Comparison of ENCODE assay signal across 27 cellular contexts in the genomic region with DNA sequence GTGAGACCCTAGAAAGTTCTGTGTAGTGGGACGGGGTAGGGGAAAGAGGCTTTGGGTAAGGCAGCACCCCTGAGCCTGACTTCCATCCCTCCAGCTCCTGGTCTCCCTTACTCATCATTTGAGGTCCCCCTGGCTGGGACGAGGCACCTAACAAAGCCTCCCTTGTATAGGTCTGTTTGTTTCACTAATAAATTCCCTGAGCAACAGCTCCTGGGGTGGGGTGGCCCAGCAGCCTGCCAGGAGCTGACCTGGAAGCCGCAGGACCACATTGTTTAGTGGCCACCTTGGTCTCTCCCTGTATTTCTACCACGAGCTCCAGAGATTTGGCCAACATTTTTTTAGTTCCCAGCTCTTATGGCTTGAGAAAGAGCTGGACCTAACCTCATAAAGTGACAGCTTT. TPM values are rescaled to one million over a fixed set of nuclear protein-coding genes. Genes with fewer than 3 reads are reported as not detected.
DNase-seq lines count a peak whose midpoint lies in the region; ATAC-seq, FAIRE-seq and TF ChIP-seq lines count a peak whose summit lies in the region.
"Had no signal": no experiment of that assay in that cellular context is flagged by ENCODE, and none has a peak within 500 bp of the region (broad histone marks: within the 10 kb centered on the region; RNA-seq: fewer than 3 reads in every experiment).

No MANE protein-coding gene starts in this region.

- H3K4me3 Mint-ChIP-seq in osteocyte (ENCODE audit: unreplicated experiment) = no peak overlapping the region
- H3K4me3 Mint-ChIP-seq: brain, CD14-positive monocyte, WTC11 had no signal

- no peak for ATAC-seq in HepG2
- ATAC-seq in HG03439 (IDR thresholded peaks at IDR 0.05; ENCODE audit: unreplicated experiment) = no peak
- ATAC-seq in foreskin keratinocyte = no peak
- ATAC-seq: WTC11 had no signal

- H3K4me3 ChIP-seq in HepG2 (replicated peaks in 1 of 3; ENCODE audit: insufficient read depth in 1 of 3, low read depth in 2 of 3, low read length in 3 of 3) = no peak overlapping the region
- H3K4me3 ChIP-seq in small intestine (ENCODE audit: low read depth in 1 of 2, low read length in 2 of 2) = no peak overlapping the region
- H3K4me3 ChIP-seq: smooth muscle cell had no signal

- H3K4me1 ChIP-seq in HepG2 (ENCODE audit: insufficient read depth, low read length) (peaks cover 83% of the 10 kb centered on the region), small intestine (ENCODE audit: control insufficient read depth in 2 of 2, insufficient read depth in 1 of 2, low read depth in 1 of 2, low read length in 1 of 2) (no peaks in the 10 kb centered on the region), foreskin keratinocyte (peaks cover 4% of the 10 kb centered on the region)

- CTCF ChIA-PET in HepG2 (lab: Yijun Ruan, JAX; ENCODE audit: low intra/inter-chr PET ratio, low total read pairs) = interaction anchor here (1.7 to 3.5 kb wide), 6 partner anchors 17 to 75 kb away, joined by 4 to 54 read pairs (median 10); a partner anchor contains a TSS

- no TSS peak for BruUV-seq in HepG2 (replicated peaks; lab: Mats Ljungman, UMichigan)

- no peak for FAIRE-seq in HepG2 (lab: Jason Lieb, UNC)
- no peak for FAIRE-seq in small intestine (lab: Jason Lieb, UNC)
- FAIRE-seq: colon had no signal

- no peak for TF ChIP-seq POLR2A in HepG2 (IDR thresholded peaks at IDR 0.05; ENCODE audit: insufficient read depth in 1 of 2, low read depth in 2 of 2, low read length in 2 of 2)

- H3K79me2 ChIP-seq in HepG2 (ENCODE audit: insufficient read depth, low read length) = no peaks in the 10 kb centered on the region

- in situ Hi-C loops in HepG2 (cut with HindIII; ENCODE audit: extremely low pct_ligation_motif_present, low pct_unique_long_range_greater_than_20kb) = no loop called here

- peak; percentile 36 for DNase-seq in HepG2 (ENCODE audit: low spot score)
- DNase-seq in small intestine = no peak
- no peak for DNase-seq in osteocyte (ENCODE audit: extremely low spot score, unreplicated experiment)
- DNase-seq in SHP77 (lab: John Stamatoyannopoulos, UW) = no peak
- DNase-seq in foreskin keratinocyte = no peak
- DNase-seq: ACHN; activated CD4-positive, alpha-beta T cell treated with anti-CD3 and anti-CD28 coated beads, Interleukin-2, amount 50 U/mL, for 48 hours; activated CD8-positive, alpha-beta memory T cell treated with anti-CD3 and anti-CD28 coated beads, Interleukin-2, amount 50 U/mL, for 48 hours; activated naive CD8-positive, alpha-beta T cell treated with anti-CD3 and anti-CD28 coated beads, Interleukin-2, amount 10 ng/mL, durations not matched to agents 7 days and 5 days; EL; left cardiac atrium; NCI-H510A; SK-N-SH; stimulated activated CD4-positive, alpha-beta T cell treated with anti-CD3 and anti-CD28 coated beads, Interleukin-2, amount 100 ng/mL, for 48 hours had no signal

- WGBS in HepG2 (ENCODE audit: low lambda C conversion rate) = 86% methylated on average over 4 of the region's 4 CpGs
- WGBS in small intestine, 3 donors = 22 to 71% (median 36%) methylated on average over 4 of the region's 4 CpGs

- H3K27me3 ChIP-seq in HepG2 (ENCODE audit: control insufficient read depth in 1 of 2, insufficient read depth in 2 of 2, low read length in 2 of 2) = no peaks in the 10 kb centered on the region
- H3K27me3 ChIP-seq in small intestine (ENCODE audit: control insufficient read depth in 2 of 2, insufficient read depth in 2 of 2, low read length in 2 of 2) = no peaks in the 10 kb centered on the region
- no peaks in the 10 kb centered on the region for H3K27me3 ChIP-seq in foreskin keratinocyte
- H3K27me3 ChIP-seq: tibial nerve had no signal

- H3K36me3 Mint-ChIP-seq in osteocyte (ENCODE audit: unreplicated experiment) = no peaks in the 10 kb centered on the region
- H3K36me3 Mint-ChIP-seq: brain, WTC11 had no signal

- no peaks in the 10 kb centered on the region for H3K27me3 Mint-ChIP-seq in osteocyte (ENCODE audit: unreplicated experiment)
- H3K27me3 Mint-ChIP-seq: activated naive CD8-positive, alpha-beta T cell treated with anti-CD3 and anti-CD28 coated beads, Interleukin-2, amount 10 ng/mL, durations not matched to agents 7 days and 5 days had no signal

- TF ChIP-seq CTCF in C4-2B (conservative IDR thresholded peaks at IDR 0.05) (no peak), VCaP (conservative IDR thresholded peaks at IDR 0.05) (no peak), HepG2 (CRISPR knock-in tag; IDR thresholded peaks at IDR 0.05) (no peak), osteocyte (IDR thresholded peaks at IDR 0.05) (no peak), foreskin keratinocyte (conservative IDR thresholded peaks at IDR 0.05) (no peak)

- H3K4me1 Mint-ChIP-seq in osteocyte (ENCODE audit: unreplicated experiment) = peaks cover 7% of the 10 kb centered on the region

- peaks cover 2 to 21% of the 10 kb centered on the region in 2 experiments for H3K36me3 ChIP-seq in HepG2 (replicated peaks in 1 of 2; ENCODE audit: control insufficient read depth in 1 of 2, insufficient read depth in 2 of 2, low read length in 2 of 2)
- peaks cover 6 to 13% of the 10 kb centered on the region in 2 donors for H3K36me3 ChIP-seq in small intestine (ENCODE audit: control insufficient read depth in 2 of 2, insufficient read depth in 2 of 2, low read length in 2 of 2)

- H3K9ac ChIP-seq in HepG2 (ENCODE audit: insufficient read depth, low read depth, low read length) = no peak overlapping the region
- H3K9ac ChIP-seq: SK-N-SH had no signal

- POLR2A ChIA-PET in HepG2 (lab: Yijun Ruan, JAX) = interaction anchor here (3.4 to 15.1 kb wide), 4 partner anchors 9 to 55 kb away, joined by 17 to 267 read pairs (median 38); a partner anchor contains a TSS

- no peak overlapping the region for H2AFZ ChIP-seq in HepG2 (ENCODE audit: low read length)

- H3K27ac ChIP-seq in C4-2B (peak overlapping the region; percentile 92), VCaP (peak overlapping the region; percentile 91), HepG2 (ENCODE audit: extremely low read length, insufficient read depth, low read length) (no peak overlapping the region), small intestine (ENCODE audit: low read depth in 1 of 2, low read length in 1 of 2) (peak overlapping the region; percentile 77 to 83), foreskin keratinocyte (no peak overlapping the region)

- TF ChIP-seq RAD21 in HepG2 (CRISPR knock-in tag; IDR thresholded peaks at IDR 0.05) = no peak

- no peaks in the 10 kb centered on the region for H3K9me3 ChIP-seq in HepG2 (ENCODE audit: low read length)
- no peaks in the 10 kb centered on the region for H3K9me3 ChIP-seq in small intestine (ENCODE audit: control insufficient read depth, low read depth)
- H3K9me3 ChIP-seq: SK-N-SH, tibial nerve had no signal

- H4K20me1 ChIP-seq in HepG2 (ENCODE audit: insufficient read depth, low read length) = no peaks in the 10 kb centered on the region

- H3K4me2 ChIP-seq in HepG2 (ENCODE audit: low read depth, low read length) = peak overlapping the region; percentile 76; the same call in 1 of the 2 replicates

- no peaks in the 10 kb centered on the region for H3K9me3 Mint-ChIP-seq in osteocyte (ENCODE audit: unreplicated experiment)
- H3K9me3 Mint-ChIP-seq: activated naive CD8-positive, alpha-beta T cell treated with anti-CD3 and anti-CD28 coated beads, Interleukin-2, amount 10 ng/mL, durations not matched to agents 7 days and 5 days; brain; WTC11 had no signal

- TF ChIP-seq EP300 in HepG2 (IDR thresholded peaks at IDR 0.05; ENCODE audit: low read depth in 2 of 2, low read length in 2 of 2) = no peak
- no peak for TF ChIP-seq EP300 in HepG2 (CRISPR knock-in tag; IDR thresholded peaks at IDR 0.05; ENCODE audit: borderline replicate concordance)

- no peak overlapping the region for H3K27ac Mint-ChIP-seq in osteocyte (ENCODE audit: unreplicated experiment)
- H3K27ac Mint-ChIP-seq: WTC11 had no signal

- intact Hi-C loops in HepG2 (cut with micrococcal nuclease; ENCODE audit: unreplicated experiment) = no loop called here

RNA-seq across cellular contexts. Expression of a gene that starts 7.2 kb away (rescaled TPM):
- total RNA-seq in HepG2 (2016; rRNA removed; fragmentation: Illumina TruSeq; extraction: Trizol) (2.0 and 2.4 TPM in 2 replicates), osteocyte (not detected in 2 replicates), foreskin keratinocyte (not detected in 2 replicates)
- 0.40 and 0.62 TPM in 2 replicates for total RNA-seq in HepG2 (2016; cell fraction: cytosol; rRNA removed; fragmentation: Illumina TruSeq; extraction: Trizol; ENCODE audit: low read depth)
- 1.9 and 2.5 TPM in 2 replicates for total RNA-seq in HepG2 (2016; cell fraction: insoluble cytoplasmic fraction; rRNA removed; fragmentation: Illumina TruSeq; extraction: Trizol)
- 0.93 and 1.0 TPM in 2 replicates for total RNA-seq in HepG2 (2016; cell fraction: membrane; rRNA removed; fragmentation: Illumina TruSeq; extraction: Trizol)
- total RNA-seq in HepG2 (2016; cell fraction: nucleus; rRNA removed; fragmentation: Illumina TruSeq; extraction: Trizol) = 0.65 and 0.88 TPM in 2 replicates
- polyA plus RNA-seq in HepG2 (2011; rRNA removed) (0.44 and 0.47 TPM in 2 replicates), small intestine (100 to 1,000 TPM; 182 to 388 (median 371) TPM), foreskin keratinocyte (not detected in 2 replicates)
- 0.64 and 0.77 TPM in 2 replicates for polyA plus RNA-seq in HepG2 (2011; cell fraction: cytosol; rRNA removed)
- 0.37 and 0.81 TPM in 2 replicates for polyA plus RNA-seq in HepG2 (2011; cell fraction: nucleus; rRNA removed)
- 0.49 and 0.95 TPM in 2 replicates for polyA plus RNA-seq in HepG2 (2012)
- polyA plus RNA-seq in HepG2 (2016; cell fraction: cytosol; fragmentation: Illumina TruSeq; extraction: Trizol; ENCODE audit: low read depth) = 0.11 and 0.28 TPM in 2 replicates
- polyA plus RNA-seq in HepG2 (2016; cell fraction: insoluble cytoplasmic fraction; fragmentation: Illumina TruSeq; extraction: Trizol; ENCODE audit: low read depth) = 2.2 TPM in 2 replicates
- polyA plus RNA-seq in HepG2 (2016; cell fraction: membrane; fragmentation: Illumina TruSeq; extraction: Trizol; ENCODE audit: low read depth) = 0.43 and 0.52 TPM in 2 replicates
- polyA plus RNA-seq in HepG2 (2016; cell fraction: nucleus; fragmentation: Illumina TruSeq; extraction: Trizol; ENCODE audit: insufficient read depth, low read depth) = 1.1 and 1.2 TPM in 2 replicates
- polyA minus RNA-seq in HepG2 (2011; rRNA and poly(A)+ RNA removed; ENCODE audit: low replicate concordance) = 1.4 TPM in 1 of 2 replicates, not detected in the other
- 0.40 and 0.44 TPM in 2 replicates for polyA minus RNA-seq in HepG2 (2011; cell fraction: cytosol; rRNA and poly(A)+ RNA removed)
- polyA minus RNA-seq in HepG2 (2011; cell fraction: nucleus; rRNA and poly(A)+ RNA removed) = 0.62 TPM in 1 of 2 replicates, not detected in the other
- total RNA-seq: activated naive CD8-positive, alpha-beta T cell treated with anti-CD3 and anti-CD28 coated beads, Interleukin-2, amount 10 ng/mL, durations not matched to agents 7 days and 5 days; H4; M059J; mononuclear cell; RPMI7951; smooth muscle cell; tibial nerve had no signal
- polyA plus RNA-seq: CD14-positive monocyte, SK-N-SH, smooth muscle cell had no signal

RNA-seq across cellular contexts. Expression of a gene that starts 9.1 kb away (rescaled TPM):
- total RNA-seq in HepG2 (2016; rRNA removed; fragmentation: Illumina TruSeq; extraction: Trizol) (63.3 and 110 TPM in 2 replicates), osteocyte (9.0 and 9.2 TPM in 2 replicates), foreskin keratinocyte (40.3 and 43.8 TPM in 2 replicates)
- total RNA-seq in HepG2 (2016; cell fraction: cytosol; rRNA removed; fragmentation: Illumina TruSeq; extraction: Trizol; ENCODE audit: low read depth) = 8.6 and 9.4 TPM in 2 replicates
- total RNA-seq in HepG2 (2016; cell fraction: insoluble cytoplasmic fraction; rRNA removed; fragmentation: Illumina TruSeq; extraction: Trizol) = 66.0 and 103 TPM in 2 replicates
- total RNA-seq in HepG2 (2016; cell fraction: membrane; rRNA removed; fragmentation: Illumina TruSeq; extraction: Trizol) = 30.0 and 31.1 TPM in 2 replicates
- total RNA-seq in HepG2 (2016; cell fraction: nucleus; rRNA removed; fragmentation: Illumina TruSeq; extraction: Trizol) = 31.0 and 31.3 TPM in 2 replicates
- polyA plus RNA-seq in HepG2 (2011; rRNA removed) (47.9 and 48.1 TPM in 2 replicates), small intestine (10 to 100 TPM; 10.8 to 20.8 (median 17.4) TPM), foreskin keratinocyte (22.3 and 23.6 TPM in 2 replicates)
- polyA plus RNA-seq in HepG2 (2011; cell fraction: cytosol; rRNA removed) = 42.3 and 49.3 TPM in 2 replicates
- 24.7 and 35.1 TPM in 2 replicates for polyA plus RNA-seq in HepG2 (2011; cell fraction: nucleus; rRNA removed)
- 19.7 and 25.0 TPM in 2 replicates for polyA plus RNA-seq in HepG2 (2012)
- 4.4 and 5.2 TPM in 2 replicates for polyA plus RNA-seq in HepG2 (2016; cell fraction: cytosol; fragmentation: Illumina TruSeq; extraction: Trizol; ENCODE audit: low read depth)
- polyA plus RNA-seq in HepG2 (2016; cell fraction: insoluble cytoplasmic fraction; fragmentation: Illumina TruSeq; extraction: Trizol; ENCODE audit: low read depth) = 60.3 and 63.0 TPM in 2 replicates
- 18.9 and 19.7 TPM in 2 replicates for polyA plus RNA-seq in HepG2 (2016; cell fraction: membrane; fragmentation: Illumina TruSeq; extraction: Trizol; ENCODE audit: low read depth)
- polyA plus RNA-seq in HepG2 (2016; cell fraction: nucleus; fragmentation: Illumina TruSeq; extraction: Trizol; ENCODE audit: insufficient read depth, low read depth) = 38.2 and 38.8 TPM in 2 replicates
- polyA minus RNA-seq in HepG2 (2011; rRNA and poly(A)+ RNA removed; ENCODE audit: low replicate concordance) = 64.3 and 90.4 TPM in 2 replicates
- polyA minus RNA-seq in HepG2 (2011; cell fraction: cytosol; rRNA and poly(A)+ RNA removed) = 33.1 and 41.3 TPM in 2 replicates
- polyA minus RNA-seq in HepG2 (2011; cell fraction: nucleus; rRNA and poly(A)+ RNA removed) = 24.2 and 35.4 TPM in 2 replicates

RNA-seq across cellular contexts. Expression of a gene that starts 20.5 kb away (rescaled TPM):
- total RNA-seq in HepG2 (2016; rRNA removed; fragmentation: Illumina TruSeq; extraction: Trizol) = 86.8 and 128 TPM in 2 replicates
- 13.1 and 20.6 TPM in 2 replicates for total RNA-seq in HepG2 (2016; cell fraction: cytosol; rRNA removed; fragmentation: Illumina TruSeq; extraction: Trizol; ENCODE audit: low read depth)
- total RNA-seq in HepG2 (2016; cell fraction: insoluble cytoplasmic fraction; rRNA removed; fragmentation: Illumina TruSeq; extraction: Trizol) = 90.9 and 132 TPM in 2 replicates
- total RNA-seq in HepG2 (2016; cell fraction: membrane; rRNA removed; fragmentation: Illumina TruSeq; extraction: Trizol) = 26.2 and 30.9 TPM in 2 replicates
- total RNA-seq in HepG2 (2016; cell fraction: nucleus; rRNA removed; fragmentation: Illumina TruSeq; extraction: Trizol) = 159 and 187 TPM in 2 replicates
- polyA plus RNA-seq in HepG2 (2011; rRNA removed) = 154 and 183 TPM in 2 replicates
- polyA plus RNA-seq in HepG2 (2011; cell fraction: cytosol; rRNA removed) = 59.3 and 67.0 TPM in 2 replicates
- polyA plus RNA-seq in HepG2 (2011; cell fraction: nucleus; rRNA removed) = 2,013 and 2,090 TPM in 2 replicates
- polyA plus RNA-seq in HepG2 (2012) = 136 and 152 TPM in 2 replicates
- 10.8 and 13.3 TPM in 2 replicates for polyA plus RNA-seq in HepG2 (2016; cell fraction: cytosol; fragmentation: Illumina TruSeq; extraction: Trizol; ENCODE audit: low read depth)
- 72.7 and 80.7 TPM in 2 replicates for polyA plus RNA-seq in HepG2 (2016; cell fraction: insoluble cytoplasmic fraction; fragmentation: Illumina TruSeq; extraction: Trizol; ENCODE audit: low read depth)
- 16.6 and 19.4 TPM in 2 replicates for polyA plus RNA-seq in HepG2 (2016; cell fraction: membrane; fragmentation: Illumina TruSeq; extraction: Trizol; ENCODE audit: low read depth)
- polyA plus RNA-seq in HepG2 (2016; cell fraction: nucleus; fragmentation: Illumina TruSeq; extraction: Trizol; ENCODE audit: insufficient read depth, low read depth) = 373 and 385 TPM in 2 replicates
- 116 and 143 TPM in 2 replicates for polyA minus RNA-seq in HepG2 (2011; rRNA and poly(A)+ RNA removed; ENCODE audit: low replicate concordance)
- polyA minus RNA-seq in HepG2 (2011; cell fraction: cytosol; rRNA and poly(A)+ RNA removed) = 25.7 and 29.3 TPM in 2 replicates
- polyA minus RNA-seq in HepG2 (2011; cell fraction: nucleus; rRNA and poly(A)+ RNA removed) = 252 and 268 TPM in 2 replicates
- polyA plus RNA-seq in small intestine = 100 to 1,000 TPM; 169 to 721 (median 554) TPM
- 136 and 148 TPM in 2 replicates for total RNA-seq in osteocyte
- 75.7 and 83.6 TPM in 2 replicates for total RNA-seq in foreskin keratinocyte
- polyA plus RNA-seq in foreskin keratinocyte = 77.6 and 80.9 TPM in 2 replicates

RNA-seq across cellular contexts. Expression of a gene that starts 54.4 kb away (rescaled TPM):
- total RNA-seq in HepG2 (2016; rRNA removed; fragmentation: Illumina TruSeq; extraction: Trizol) (1.4 and 1.5 TPM in 2 replicates), osteocyte (19.9 and 20.7 TPM in 2 replicates), foreskin keratinocyte (4.4 and 4.9 TPM in 2 replicates)
- total RNA-seq in HepG2 (2016; cell fraction: cytosol; rRNA removed; fragmentation: Illumina TruSeq; extraction: Trizol; ENCODE audit: low read depth) = 0.44 and 0.71 TPM in 2 replicates
- 1.1 and 1.3 TPM in 2 replicates for total RNA-seq in HepG2 (2016; cell fraction: insoluble cytoplasmic fraction; rRNA removed; fragmentation: Illumina TruSeq; extraction: Trizol)
- total RNA-seq in HepG2 (2016; cell fraction: membrane; rRNA removed; fragmentation: Illumina TruSeq; extraction: Trizol) = 2.2 and 2.7 TPM in 2 replicates
- 1.6 and 2.4 TPM in 2 replicates for total RNA-seq in HepG2 (2016; cell fraction: nucleus; rRNA removed; fragmentation: Illumina TruSeq; extraction: Trizol)
- polyA plus RNA-seq in HepG2 (2011; rRNA removed) (4.2 and 4.8 TPM in 2 replicates), small intestine (10 to 100 TPM in 2 of 3 donors, 1 to 10 TPM in 1; 8.7 to 13.6 (median 11.6) TPM), foreskin keratinocyte (5.7 and 6.3 TPM in 2 replicates)
- polyA plus RNA-seq in HepG2 (2011; cell fraction: cytosol; rRNA removed) = 1.9 and 2.3 TPM in 2 replicates
- polyA plus RNA-seq in HepG2 (2011; cell fraction: nucleus; rRNA removed) = 13.9 and 14.8 TPM in 2 replicates
- polyA plus RNA-seq in HepG2 (2012) = 10.5 and 11.9 TPM in 2 replicates
- 1.5 and 1.9 TPM in 2 replicates for polyA plus RNA-seq in HepG2 (2016; cell fraction: cytosol; fragmentation: Illumina TruSeq; extraction: Trizol; ENCODE audit: low read depth)
- 6.9 and 11.6 TPM in 2 replicates for polyA plus RNA-seq in HepG2 (2016; cell fraction: insoluble cytoplasmic fraction; fragmentation: Illumina TruSeq; extraction: Trizol; ENCODE audit: low read depth)
- polyA plus RNA-seq in HepG2 (2016; cell fraction: membrane; fragmentation: Illumina TruSeq; extraction: Trizol; ENCODE audit: low read depth) = 4.2 and 5.0 TPM in 2 replicates
- 12.2 and 15.0 TPM in 2 replicates for polyA plus RNA-seq in HepG2 (2016; cell fraction: nucleus; fragmentation: Illumina TruSeq; extraction: Trizol; ENCODE audit: insufficient read depth, low read depth)
- 4.3 and 7.9 TPM in 2 replicates for polyA minus RNA-seq in HepG2 (2011; rRNA and poly(A)+ RNA removed; ENCODE audit: low replicate concordance)
- 2.9 and 5.7 TPM in 2 replicates for polyA minus RNA-seq in HepG2 (2011; cell fraction: cytosol; rRNA and poly(A)+ RNA removed)
- 3.1 and 3.5 TPM in 2 replicates for polyA minus RNA-seq in HepG2 (2011; cell fraction: nucleus; rRNA and poly(A)+ RNA removed)

Comparison
In these comparisons a context has a peak if more than half of its experiments do, and no peak if none do; other contexts are left out.
1. H3K27ac ChIP-seq: peak in C4-2B (single experiment), VCaP (single experiment) and small intestine (2 of 2); none in HepG2 (single experiment) and foreskin keratinocyte (single experiment).